In genomic region chr12:27709932-27710591, GRCh38 we compare ENCODE assay signal across 8 cellular contexts. TPM values are rescaled to one million over a fixed set of nuclear protein-coding genes. Genes with fewer than 3 reads are reported as not detected.
DNase-seq lines count a peak whose midpoint lies in the region; ATAC-seq and TF ChIP-seq lines count a peak whose summit lies in the region.

No MANE protein-coding gene starts in this region.

- peak; percentile 47 for ATAC-seq in GM19455 (IDR thresholded peaks at IDR 0.05; ENCODE audit: unreplicated experiment)
- ATAC-seq in HG03457 (IDR thresholded peaks at IDR 0.05; ENCODE audit: unreplicated experiment), result peak; percentile 25

- no peaks in the 10 kb centered on the region for H3K9me3 Mint-ChIP-seq in endothelial cell (ENCODE audit: unreplicated experiment)

- H3K27me3 Mint-ChIP-seq in endothelial cell (ENCODE audit: unreplicated experiment), result peaks cover 2% of the 10 kb centered on the region

- H3K4me3 Mint-ChIP-seq in endothelial cell (ENCODE audit: unreplicated experiment), result peak overlapping the region; percentile 98

- peaks cover 11% of the 10 kb centered on the region for H3K36me3 Mint-ChIP-seq in endothelial cell (ENCODE audit: low read depth, unreplicated experiment)

- H3K4me1 Mint-ChIP-seq in endothelial cell (ENCODE audit: unreplicated experiment), result peaks cover 11% of the 10 kb centered on the region

- H3K4me1 ChIP-seq in mucosa of stomach (ENCODE audit: control insufficient read depth, insufficient read depth, low read length), result peaks cover 26% of the 10 kb centered on the region

- H3K9ac ChIP-seq in mucosa of stomach (ENCODE audit: low read length), result peak overlapping the region; percentile 86

- no peak for TF ChIP-seq CTCF in endothelial cell (IDR thresholded peaks at IDR 0.05; ENCODE audit: unreplicated experiment)

- no peaks in the 10 kb centered on the region for H3K36me3 ChIP-seq in mucosa of stomach (ENCODE audit: control insufficient read depth, insufficient read depth, low read length)

- H3K27me3 ChIP-seq in mucosa of stomach (ENCODE audit: control insufficient read depth, insufficient read depth, low read length), result no peaks in the 10 kb centered on the region

- H3K27ac Mint-ChIP-seq in endothelial cell (ENCODE audit: unreplicated experiment), result peak overlapping the region; percentile 88

- H3K9me3 ChIP-seq in mucosa of stomach (ENCODE audit: control insufficient read depth, low read length), result no peaks in the 10 kb centered on the region

- H3K4me3 ChIP-seq in mucosa of stomach (ENCODE audit: low read length), result peak overlapping the region; percentile 91

- DNase-seq in COLO668 (lab: John Stamatoyannopoulos, UW; ENCODE audit: unreplicated experiment) (peak; percentile 26), SHP77 treated with DMSO at 0.1 percent for 48 hours (lab: John Stamatoyannopoulos, UW) (peak; percentile 85), endothelial cell (ENCODE audit: low spot score) (no peak), HPDE6-E6E7 (ENCODE audit: extremely low spot score) (no peak), D341Med (ENCODE audit: low spot score) (no peak)

RNA-seq across cellular contexts. Expression of gene MRPS35, which starts 0.6 kb away (rescaled TPM):
- 30.0 TPM for total RNA-seq in endothelial cell (ENCODE audit: unreplicated experiment)

RNA-seq across cellular contexts. Expression of gene REP15, which starts 13.8 kb away (rescaled TPM):
- total RNA-seq in endothelial cell (ENCODE audit: unreplicated experiment), result 4.0 TPM

Comparison
In these comparisons a context has a peak if more than half of its experiments do, and no peak if none do; other contexts are left out.
1. DNase-seq: peak in COLO668 (single experiment) and SHP77 treated with DMSO at 0.1 percent for 48 hours (single experiment); none in endothelial cell (single experiment), HPDE6-E6E7 (single experiment) and D341Med (single experiment).